Comparison of ENCODE assay signal across 1 cellular context in genomic region chr15:39908186-39908585, GRCh38.
TF ChIP-seq lines count a peak whose summit lies in the region.

No MANE protein-coding gene starts in this region.

TF ChIP-seq in HepG2, 621 proteins besides CTCF, POLR2A, EP300 and RAD21:
- TF ChIP-seq ZBTB1 (CRISPR knock-in tag; IDR thresholded peaks at IDR 0.05; ENCODE audit: borderline replicate concordance) (no peak), ZNF841 (CRISPR knock-in tag; IDR thresholded peaks at IDR 0.05; ENCODE audit: borderline replicate concordance) (no peak), NFKB2 (CRISPR knock-in tag; IDR thresholded peaks at IDR 0.05; ENCODE audit: borderline replicate concordance) (no peak), U2AF2 (IDR thresholded peaks at IDR 0.05; ENCODE audit: low read depth, low read length) (no peak), RCOR2 (CRISPR knock-in tag; IDR thresholded peaks at IDR 0.05) (no peak), ERF (CRISPR knock-in tag; IDR thresholded peaks at IDR 0.05) (no peak)
- TF ChIP-seq, protein P1, sequence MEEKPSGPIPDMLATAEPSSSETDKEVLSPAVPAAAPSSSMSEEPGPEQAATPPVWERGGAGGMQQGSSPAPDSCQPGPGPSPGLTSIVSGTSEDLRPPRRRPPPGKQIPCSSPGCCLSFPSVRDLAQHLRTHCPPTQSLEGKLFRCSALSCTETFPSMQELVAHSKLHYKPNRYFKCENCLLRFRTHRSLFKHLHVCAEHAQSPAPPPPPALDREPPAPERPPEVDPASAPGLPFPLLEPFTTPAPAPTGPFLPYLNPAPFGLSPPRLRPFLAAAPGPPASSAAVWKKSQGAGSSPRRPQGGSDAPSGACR (CRISPR knock-in tag; IDR thresholded peaks at IDR 0.05): no peak
TF ChIP-seq in HepG2: peak in this region for 0.
